In the genomic region with DNA sequence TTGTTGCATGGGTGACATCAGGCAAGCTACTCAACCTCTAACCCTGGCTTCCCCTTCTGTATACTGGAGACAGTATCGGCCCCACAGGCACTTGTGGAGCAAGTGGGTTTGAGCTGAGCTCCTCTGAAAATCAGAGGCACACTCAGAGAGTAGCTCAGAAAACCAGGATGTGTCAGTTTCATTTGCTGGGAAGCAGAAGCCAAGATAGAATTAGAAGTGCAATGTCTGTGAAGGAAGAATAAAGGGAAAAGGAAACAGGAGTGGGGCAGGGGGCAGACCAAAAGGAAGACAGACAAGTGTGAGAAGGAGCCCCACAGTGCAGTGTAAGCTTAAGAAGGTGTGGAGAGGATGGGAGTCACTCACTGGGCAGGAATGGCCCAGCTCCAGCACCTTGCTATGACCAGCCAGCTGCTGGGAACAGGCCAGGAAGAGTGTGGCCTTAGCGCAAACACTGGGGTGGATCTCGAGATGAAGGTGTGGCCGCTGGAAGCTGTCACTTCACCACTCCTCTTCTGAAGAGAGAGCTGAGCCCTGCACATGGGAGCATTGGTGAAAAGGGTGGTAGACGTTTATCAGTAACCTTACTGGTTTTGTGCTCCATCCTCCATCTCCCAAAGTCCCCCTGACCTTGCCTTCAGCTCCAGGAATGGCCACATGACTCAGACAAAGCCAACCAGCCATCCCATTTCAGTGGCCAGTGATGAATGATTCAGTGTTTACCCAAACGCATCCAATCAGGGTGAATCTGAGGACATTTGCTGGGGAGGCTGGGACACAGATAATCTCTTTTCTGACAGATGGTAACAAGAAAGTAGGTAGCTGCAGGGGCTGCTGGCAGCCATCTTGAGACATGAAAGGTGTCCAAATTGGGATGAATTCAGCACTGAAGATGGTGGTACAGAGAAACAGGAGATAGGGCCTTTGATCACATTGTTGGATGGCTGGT, we compare ENCODE assay signal across 10 cellular contexts.
DNase-seq lines count a peak whose midpoint lies in the region; ATAC-seq, FAIRE-seq and TF ChIP-seq lines count a peak whose summit lies in the region.
"Had no signal": no experiment of that assay in that cellular context is flagged by ENCODE, and none has a peak within 500 bp of the region (broad histone marks: within the 10 kb centered on the region; RNA-seq: fewer than 3 reads in every experiment).

No MANE protein-coding gene starts in this region.

- no peak for TF ChIP-seq POLR2A in K562 (conservative IDR thresholded peaks at IDR 0.05)

- FAIRE-seq in K562 (lab: Jason Lieb, UNC) = peak; percentile 78
- FAIRE-seq: keratinocyte had no signal

- no peaks in the 10 kb centered on the region; the same call in 1 of the 2 replicates for H4K20me1 ChIP-seq in K562 (replicated peaks; ENCODE audit: control insufficient read depth, insufficient read depth, low read length)

- peak; percentile 56; the same call in 1 of the 2 replicates for TF ChIP-seq EP300 in K562 (IDR thresholded peaks at IDR 0.05; ENCODE audit: low read length)

- in situ Hi-C loops in Caki2 (cut with HindIII; ENCODE audit: low pct_unique_long_range_greater_than_20kb, low sequenced_read_pairs) = no loop called here
- in situ Hi-C loops in K562 (cut with MboI) = no loop called here

- H3K4me3 ChIP-seq in K562 = no peak overlapping the region

- H3K9me3 Mint-ChIP-seq in IgD-negative memory B cell (peaks cover 0 to 2% (median 2%) of the 10 kb centered on the region in 3 donors), naive B cell (peaks cover 0 to 6% (median 4%) of the 10 kb centered on the region in 7 donors)

- peak overlapping the region; percentile 38; the same call in 1 of the 2 replicates for H3K4me2 ChIP-seq in K562 (ENCODE audit: insufficient read depth, low read length)

- no TSS peak for BruUV-seq in K562 (replicated peaks; lab: Mats Ljungman, UMichigan)

- peaks cover 3% of the 10 kb centered on the region for H3K36me3 Mint-ChIP-seq in IgD-negative memory B cell
- H3K36me3 Mint-ChIP-seq in naive B cell = peaks cover 0 to 11% of the 10 kb centered on the region in 2 donors

- POLR2A ChIA-PET in K562 (lab: Yijun Ruan, JAX) = no interaction called here

- H3K9ac ChIP-seq in K562 (ENCODE audit: insufficient read depth in 1 of 2, low read depth in 2 of 2, low read length in 2 of 2) = no peak overlapping the region

- TF ChIP-seq CTCF in K562 (IDR thresholded peaks at IDR 0.05 in 2 of 3, conservative IDR thresholded peaks at IDR 0.05 in 1 of 3; ENCODE audit: insufficient read depth in 2 of 3, low read depth in 1 of 3, low read length in 3 of 3) = no peak

- no peaks in the 10 kb centered on the region for H3K9me1 ChIP-seq in K562 (ENCODE audit: control insufficient read depth, insufficient read depth, low read length)

- ATAC-seq in K562 (peak; percentile 67), naive B cell (ENCODE audit: low read depth in 2 of 2) (peak in 1 of 2 donors; percentile 9), GM21528 (IDR thresholded peaks at IDR 0.05; ENCODE audit: low FRiP score, unreplicated experiment) (no peak), GM19467 (IDR thresholded peaks at IDR 0.05; ENCODE audit: unreplicated experiment) (no peak), GM18498 (IDR thresholded peaks at IDR 0.05; ENCODE audit: unreplicated experiment) (no peak)

- peak; percentile 79 for DNase-seq in Caki2 (ENCODE audit: low read depth)
- DNase-seq in K562 (ENCODE audit: extremely low read depth in 1 of 4, low spot score in 3 of 4) = peak; percentile 39 to 71 (median 55)
- DNase-seq in naive B cell = no peak
- DNase-seq in central memory CD4-positive, alpha-beta T cell = no peak

- intact Hi-C loops in K562 (cut with micrococcal nuclease) = no loop called here

- H3K27me3 ChIP-seq in K562 (ENCODE audit: control insufficient read depth in 2 of 2, insufficient read depth in 2 of 2, low read length in 2 of 2) = no peaks in the 10 kb centered on the region
- H3K27me3 ChIP-seq: breast epithelium had no signal

- H3K27me3 Mint-ChIP-seq in IgD-negative memory B cell (peaks cover 26% of the 10 kb centered on the region), naive B cell (peaks cover 57 to 64% (median 62%) of the 10 kb centered on the region in 3 donors)

- peak overlapping the region; percentile 3; the same call in 1 of the 3 replicates for H3K27ac ChIP-seq in K562 (ENCODE audit: extremely low read depth, low read depth, low read length)

- CTCF ChIA-PET in K562 (lab: Yijun Ruan, JAX; ENCODE audit: low intra/inter-chr PET ratio) = no interaction called here

- no peaks in the 10 kb centered on the region for H3K36me3 ChIP-seq in K562 (ENCODE audit: control insufficient read depth, insufficient read depth, low read length)
- H3K36me3 ChIP-seq: breast epithelium had no signal

- WGBS in K562 (ENCODE audit: insufficient coverage, low coverage, missing lambda C conversion rate) = 32% methylated on average over 6 of the region's 6 CpGs

- H3K9me3 ChIP-seq in K562 (replicated peaks; ENCODE audit: control insufficient read depth, insufficient read depth, low read depth, low read length) = no peaks in the 10 kb centered on the region

- peak overlapping the region; percentile 81 to 89 (median 84) for H3K4me3 Mint-ChIP-seq in IgD-negative memory B cell
- peak overlapping the region in 7 of 8 donors; percentile 70 to 94 (median 84) for H3K4me3 Mint-ChIP-seq in naive B cell

- no peaks in the 10 kb centered on the region for H3K79me2 ChIP-seq in K562 (ENCODE audit: control insufficient read depth, insufficient read depth, low read length)

- peak overlapping the region; percentile 60 for H2AFZ ChIP-seq in K562 (ENCODE audit: low read depth, low read length)

- peaks cover 23 to 36% of the 10 kb centered on the region in 2 experiments for H3K4me1 ChIP-seq in K562 (replicated peaks in 1 of 2; ENCODE audit: control insufficient read depth in 2 of 2, insufficient read depth in 2 of 2, low read length in 2 of 2)
- H3K4me1 ChIP-seq: breast epithelium had no signal

- H3K27ac Mint-ChIP-seq in IgD-negative memory B cell (peak overlapping the region in 1 of 3 donors; percentile 86), naive B cell (peak overlapping the region in 1 of 6 donors; percentile 25)

- peaks cover 4 to 15% (median 7%) of the 10 kb centered on the region in 3 donors for H3K4me1 Mint-ChIP-seq in IgD-negative memory B cell
- peaks cover 22 to 27% (median 22%) of the 10 kb centered on the region in 3 donors for H3K4me1 Mint-ChIP-seq in naive B cell

- no peak for TF ChIP-seq RAD21 in K562 (CRISPR knock-in tag; conservative IDR thresholded peaks at IDR 0.05 in 1 of 2, IDR thresholded peaks at IDR 0.05 in 1 of 2)

TF ChIP-seq in K562, 482 proteins besides CTCF, POLR2A, EP300 and RAD21 (continues in another document):
- no peak for TF ChIP-seq HOXB6 (CRISPR knock-in tag; IDR thresholded peaks at IDR 0.05; ENCODE audit: borderline replicate concordance)
- no peak for TF ChIP-seq ZNF133 (CRISPR knock-in tag; IDR thresholded peaks at IDR 0.05)
- TF ChIP-seq TCFL5 (CRISPR knock-in tag; conservative IDR thresholded peaks at IDR 0.05) = no peak
- TF ChIP-seq ETS2 (tag; IDR thresholded peaks at IDR 0.05; ENCODE audit: borderline replicate concordance, poor library complexity, severe bottlenecking) = no peak
- TF ChIP-seq CBFA2T3 (IDR thresholded peaks at IDR 0.05) = peak; percentile 73
- TF ChIP-seq NR1H2 (CRISPR knock-in tag; IDR thresholded peaks at IDR 0.05) = no peak
- TF ChIP-seq POLR3G (IDR thresholded peaks at IDR 0.05; ENCODE audit: extremely low read depth, insufficient read length, insufficient replicate concordance) = no peak
- no peak for TF ChIP-seq ZNF445 (CRISPR knock-in tag; IDR thresholded peaks at IDR 0.05; ENCODE audit: low read depth)
- no peak for TF ChIP-seq TGIF2 (CRISPR knock-in tag; IDR thresholded peaks at IDR 0.05)
- TF ChIP-seq ETV5 (CRISPR knock-in tag; IDR thresholded peaks at IDR 0.05; ENCODE audit: low read depth) = 0 out of 2 replicates have a peak, but pooled peaks have one; percentile 32
- TF ChIP-seq MYNN (IDR thresholded peaks at IDR 0.05) = no peak
- no peak for TF ChIP-seq MYNN (CRISPR knock-in tag; IDR thresholded peaks at IDR 0.05)
- peak; percentile 89 for TF ChIP-seq MEIS2 (IDR thresholded peaks at IDR 0.05; ENCODE audit: partially characterized antibody)
- TF ChIP-seq CHD4 (IDR thresholded peaks at IDR 0.05; ENCODE audit: insufficient read depth, insufficient replicate concordance, low read depth, low read length, poor library complexity, severe bottlenecking) = no peak
- no peak for TF ChIP-seq ILF3 (IDR thresholded peaks at IDR 0.05; ENCODE audit: borderline replicate concordance)
- peak; percentile 74 for TF ChIP-seq ZNF592 (IDR thresholded peaks at IDR 0.05)
- no peak for TF ChIP-seq MTA2 (IDR thresholded peaks at IDR 0.05; ENCODE audit: low read depth)
- no peak for TF ChIP-seq ZNF583 (CRISPR knock-in tag; IDR thresholded peaks at IDR 0.05)

Comparison
In these comparisons a context has a peak if more than half of its experiments do, and no peak if none do; other contexts are left out.
1. DNase-seq: peak in Caki2 (single experiment) and K562 (4 of 4); none in naive B cell (single experiment) and central memory CD4-positive, alpha-beta T cell (single experiment).